Comparison of ENCODE assay signal across 1 cellular context in the genomic region with DNA sequence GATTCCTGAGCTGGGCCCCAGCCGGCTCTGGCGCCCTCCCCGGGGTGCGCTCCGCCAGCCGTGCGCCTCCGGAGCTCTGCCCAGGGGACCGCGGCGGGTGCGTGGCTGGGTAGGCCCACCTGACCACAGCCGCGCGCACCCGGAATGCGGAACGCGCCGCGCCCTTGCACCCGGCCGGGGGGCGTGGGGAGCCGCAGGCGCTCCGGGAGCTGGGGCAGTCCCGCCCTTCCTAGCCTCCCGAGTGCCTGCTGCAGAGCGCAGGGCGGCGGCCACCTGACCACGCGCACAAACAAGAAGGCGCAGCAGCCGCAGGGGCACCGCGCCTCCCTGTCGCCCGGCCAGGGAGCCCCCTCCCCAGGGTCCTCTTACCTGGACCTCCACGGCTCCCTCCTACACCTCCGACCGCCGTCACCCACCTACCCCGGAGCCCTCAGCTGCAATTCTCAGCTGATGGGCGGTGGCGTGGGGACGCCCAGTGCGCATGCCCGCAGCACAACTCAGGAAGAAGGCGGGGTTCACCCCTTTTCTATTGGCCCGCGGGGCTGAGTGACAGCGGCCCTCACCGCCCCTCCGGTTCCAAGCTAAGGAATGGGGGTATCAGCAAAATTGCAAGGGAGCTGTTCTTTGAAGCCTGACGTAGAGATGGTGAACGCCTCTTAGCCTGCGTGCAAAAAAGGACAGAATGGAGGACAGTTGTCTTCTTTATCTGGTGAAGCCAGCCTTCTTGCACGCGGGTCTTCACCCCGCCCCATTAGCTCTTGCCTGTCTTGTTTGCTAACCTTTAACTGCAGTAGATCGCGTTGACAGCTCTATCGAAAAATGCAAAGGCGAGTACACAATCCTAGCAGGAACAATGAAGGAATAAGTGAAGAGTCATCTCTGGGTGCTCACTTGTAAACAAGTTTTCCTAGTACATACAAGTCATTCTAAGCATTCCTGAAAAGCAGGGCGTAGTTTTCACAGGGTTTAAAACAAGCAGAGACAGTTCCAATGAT.
A peak's percentile ranks its signal among the peaks of the same experiment; 100 is the strongest.
TF ChIP-seq lines count a peak whose summit lies in the region.

A gene with protein sequence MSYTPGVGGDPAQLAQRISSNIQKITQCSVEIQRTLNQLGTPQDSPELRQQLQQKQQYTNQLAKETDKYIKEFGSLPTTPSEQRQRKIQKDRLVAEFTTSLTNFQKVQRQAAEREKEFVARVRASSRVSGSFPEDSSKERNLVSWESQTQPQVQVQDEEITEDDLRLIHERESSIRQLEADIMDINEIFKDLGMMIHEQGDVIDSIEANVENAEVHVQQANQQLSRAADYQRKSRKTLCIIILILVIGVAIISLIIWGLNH (minus strand): TSS at position 479 of the 995 bp plus-strand sequence. CDS start 9,586 bp downstream, outside the sequence.

TF ChIP-seq in HepG2, 621 proteins besides CTCF, POLR2A, EP300 and RAD21 (continued from another document and continues in another):
- TF ChIP-seq, protein P1, sequence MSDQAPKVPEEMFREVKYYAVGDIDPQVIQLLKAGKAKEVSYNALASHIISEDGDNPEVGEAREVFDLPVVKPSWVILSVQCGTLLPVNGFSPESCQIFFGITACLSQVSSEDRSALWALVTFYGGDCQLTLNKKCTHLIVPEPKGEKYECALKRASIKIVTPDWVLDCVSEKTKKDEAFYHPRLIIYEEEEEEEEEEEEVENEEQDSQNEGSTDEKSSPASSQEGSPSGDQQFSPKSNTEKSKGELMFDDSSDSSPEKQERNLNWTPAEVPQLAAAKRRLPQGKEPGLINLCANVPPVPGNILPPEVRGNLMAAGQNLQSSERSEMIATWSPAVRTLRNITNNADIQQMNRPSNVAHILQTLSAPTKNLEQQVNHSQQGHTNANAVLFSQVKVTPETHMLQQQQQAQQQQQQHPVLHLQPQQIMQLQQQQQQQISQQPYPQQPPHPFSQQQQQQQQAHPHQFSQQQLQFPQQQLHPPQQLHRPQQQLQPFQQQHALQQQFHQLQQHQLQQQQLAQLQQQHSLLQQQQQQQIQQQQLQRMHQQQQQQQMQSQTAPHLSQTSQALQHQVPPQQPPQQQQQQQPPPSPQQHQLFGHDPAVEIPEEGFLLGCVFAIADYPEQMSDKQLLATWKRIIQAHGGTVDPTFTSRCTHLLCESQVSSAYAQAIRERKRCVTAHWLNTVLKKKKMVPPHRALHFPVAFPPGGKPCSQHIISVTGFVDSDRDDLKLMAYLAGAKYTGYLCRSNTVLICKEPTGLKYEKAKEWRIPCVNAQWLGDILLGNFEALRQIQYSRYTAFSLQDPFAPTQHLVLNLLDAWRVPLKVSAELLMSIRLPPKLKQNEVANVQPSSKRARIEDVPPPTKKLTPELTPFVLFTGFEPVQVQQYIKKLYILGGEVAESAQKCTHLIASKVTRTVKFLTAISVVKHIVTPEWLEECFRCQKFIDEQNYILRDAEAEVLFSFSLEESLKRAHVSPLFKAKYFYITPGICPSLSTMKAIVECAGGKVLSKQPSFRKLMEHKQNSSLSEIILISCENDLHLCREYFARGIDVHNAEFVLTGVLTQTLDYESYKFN (CRISPR knock-in tag; conservative IDR thresholded peaks at IDR 0.05) = peak; percentile 55
- no peak for TF ChIP-seq RFXANK (CRISPR knock-in tag; IDR thresholded peaks at IDR 0.05)
- peak; percentile 21; the same call in 1 of the 2 replicates for TF ChIP-seq TP53 (CRISPR knock-in tag; conservative IDR thresholded peaks at IDR 0.05)
- peak; percentile 31; the same call in 1 of the 2 replicates for TF ChIP-seq MIER3 (CRISPR knock-in tag; IDR thresholded peaks at IDR 0.05; ENCODE audit: borderline replicate concordance)
- TF ChIP-seq GABPA (IDR thresholded peaks at IDR 0.05; ENCODE audit: low read depth, low read length) = no peak
- no peak; the same call in 1 of the 2 replicates for TF ChIP-seq GABPA (CRISPR knock-in tag; IDR thresholded peaks at IDR 0.05; ENCODE audit: low read depth)
- TF ChIP-seq, protein P2, sequence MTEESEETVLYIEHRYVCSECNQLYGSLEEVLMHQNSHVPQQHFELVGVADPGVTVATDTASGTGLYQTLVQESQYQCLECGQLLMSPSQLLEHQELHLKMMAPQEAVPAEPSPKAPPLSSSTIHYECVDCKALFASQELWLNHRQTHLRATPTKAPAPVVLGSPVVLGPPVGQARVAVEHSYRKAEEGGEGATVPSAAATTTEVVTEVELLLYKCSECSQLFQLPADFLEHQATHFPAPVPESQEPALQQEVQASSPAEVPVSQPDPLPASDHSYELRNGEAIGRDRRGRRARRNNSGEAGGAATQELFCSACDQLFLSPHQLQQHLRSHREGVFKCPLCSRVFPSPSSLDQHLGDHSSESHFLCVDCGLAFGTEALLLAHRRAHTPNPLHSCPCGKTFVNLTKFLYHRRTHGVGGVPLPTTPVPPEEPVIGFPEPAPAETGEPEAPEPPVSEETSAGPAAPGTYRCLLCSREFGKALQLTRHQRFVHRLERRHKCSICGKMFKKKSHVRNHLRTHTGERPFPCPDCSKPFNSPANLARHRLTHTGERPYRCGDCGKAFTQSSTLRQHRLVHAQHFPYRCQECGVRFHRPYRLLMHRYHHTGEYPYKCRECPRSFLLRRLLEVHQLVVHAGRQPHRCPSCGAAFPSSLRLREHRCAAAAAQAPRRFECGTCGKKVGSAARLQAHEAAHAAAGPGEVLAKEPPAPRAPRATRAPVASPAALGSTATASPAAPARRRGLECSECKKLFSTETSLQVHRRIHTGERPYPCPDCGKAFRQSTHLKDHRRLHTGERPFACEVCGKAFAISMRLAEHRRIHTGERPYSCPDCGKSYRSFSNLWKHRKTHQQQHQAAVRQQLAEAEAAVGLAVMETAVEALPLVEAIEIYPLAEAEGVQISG (CRISPR knock-in tag; IDR thresholded peaks at IDR 0.05) = peak; percentile 83
- TF ChIP-seq ARID2 (CRISPR knock-in tag; IDR thresholded peaks at IDR 0.05; ENCODE audit: borderline replicate concordance) = peak; percentile 97
- 0 out of 2 replicates have a peak, but pooled peaks have one; percentile 44 for TF ChIP-seq ZNF549 (CRISPR knock-in tag; IDR thresholded peaks at IDR 0.05)
- TF ChIP-seq, protein P3, sequence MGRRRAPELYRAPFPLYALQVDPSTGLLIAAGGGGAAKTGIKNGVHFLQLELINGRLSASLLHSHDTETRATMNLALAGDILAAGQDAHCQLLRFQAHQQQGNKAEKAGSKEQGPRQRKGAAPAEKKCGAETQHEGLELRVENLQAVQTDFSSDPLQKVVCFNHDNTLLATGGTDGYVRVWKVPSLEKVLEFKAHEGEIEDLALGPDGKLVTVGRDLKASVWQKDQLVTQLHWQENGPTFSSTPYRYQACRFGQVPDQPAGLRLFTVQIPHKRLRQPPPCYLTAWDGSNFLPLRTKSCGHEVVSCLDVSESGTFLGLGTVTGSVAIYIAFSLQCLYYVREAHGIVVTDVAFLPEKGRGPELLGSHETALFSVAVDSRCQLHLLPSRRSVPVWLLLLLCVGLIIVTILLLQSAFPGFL (CRISPR knock-in tag; IDR thresholded peaks at IDR 0.05) = no peak
- TF ChIP-seq EED (CRISPR knock-in tag; IDR thresholded peaks at IDR 0.05) = peak; percentile 75
- TF ChIP-seq ATM (IDR thresholded peaks at IDR 0.05; ENCODE audit: borderline replicate concordance) = no peak
- TF ChIP-seq ZNF431 (CRISPR knock-in tag; IDR thresholded peaks at IDR 0.05; ENCODE audit: borderline replicate concordance, low read depth) = no peak; the same call in 1 of the 2 replicates
- TF ChIP-seq GATAD1 (CRISPR knock-in tag; IDR thresholded peaks at IDR 0.05) = no peak
- no peak for TF ChIP-seq SMARCE1 (IDR thresholded peaks at IDR 0.05; ENCODE audit: borderline replicate concordance)
- no peak for TF ChIP-seq NR2F6 (IDR thresholded peaks at IDR 0.05)
- TF ChIP-seq NR2F6 (CRISPR knock-in tag; IDR thresholded peaks at IDR 0.05) = 0 out of 2 replicates have a peak, but pooled peaks have one; percentile 17
- TF ChIP-seq ATAD3A (CRISPR knock-in tag; IDR thresholded peaks at IDR 0.05) = no peak
- TF ChIP-seq, protein P4, sequence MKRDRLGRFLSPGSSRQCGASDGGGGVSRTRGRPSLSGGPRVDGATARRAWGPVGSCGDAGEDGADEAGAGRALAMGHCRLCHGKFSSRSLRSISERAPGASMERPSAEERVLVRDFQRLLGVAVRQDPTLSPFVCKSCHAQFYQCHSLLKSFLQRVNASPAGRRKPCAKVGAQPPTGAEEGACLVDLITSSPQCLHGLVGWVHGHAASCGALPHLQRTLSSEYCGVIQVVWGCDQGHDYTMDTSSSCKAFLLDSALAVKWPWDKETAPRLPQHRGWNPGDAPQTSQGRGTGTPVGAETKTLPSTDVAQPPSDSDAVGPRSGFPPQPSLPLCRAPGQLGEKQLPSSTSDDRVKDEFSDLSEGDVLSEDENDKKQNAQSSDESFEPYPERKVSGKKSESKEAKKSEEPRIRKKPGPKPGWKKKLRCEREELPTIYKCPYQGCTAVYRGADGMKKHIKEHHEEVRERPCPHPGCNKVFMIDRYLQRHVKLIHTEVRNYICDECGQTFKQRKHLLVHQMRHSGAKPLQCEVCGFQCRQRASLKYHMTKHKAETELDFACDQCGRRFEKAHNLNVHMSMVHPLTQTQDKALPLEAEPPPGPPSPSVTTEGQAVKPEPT (CRISPR knock-in tag; IDR thresholded peaks at IDR 0.05; ENCODE audit: low read depth) = peak; percentile 94
- TF ChIP-seq ZNF550 (CRISPR knock-in tag; IDR thresholded peaks at IDR 0.05; ENCODE audit: borderline replicate concordance) = peak; percentile 91
- TF ChIP-seq RFX1 (IDR thresholded peaks at IDR 0.05) = no peak
- no peak for TF ChIP-seq RFX3 (CRISPR knock-in tag; IDR thresholded peaks at IDR 0.05)
- TF ChIP-seq, protein P5, sequence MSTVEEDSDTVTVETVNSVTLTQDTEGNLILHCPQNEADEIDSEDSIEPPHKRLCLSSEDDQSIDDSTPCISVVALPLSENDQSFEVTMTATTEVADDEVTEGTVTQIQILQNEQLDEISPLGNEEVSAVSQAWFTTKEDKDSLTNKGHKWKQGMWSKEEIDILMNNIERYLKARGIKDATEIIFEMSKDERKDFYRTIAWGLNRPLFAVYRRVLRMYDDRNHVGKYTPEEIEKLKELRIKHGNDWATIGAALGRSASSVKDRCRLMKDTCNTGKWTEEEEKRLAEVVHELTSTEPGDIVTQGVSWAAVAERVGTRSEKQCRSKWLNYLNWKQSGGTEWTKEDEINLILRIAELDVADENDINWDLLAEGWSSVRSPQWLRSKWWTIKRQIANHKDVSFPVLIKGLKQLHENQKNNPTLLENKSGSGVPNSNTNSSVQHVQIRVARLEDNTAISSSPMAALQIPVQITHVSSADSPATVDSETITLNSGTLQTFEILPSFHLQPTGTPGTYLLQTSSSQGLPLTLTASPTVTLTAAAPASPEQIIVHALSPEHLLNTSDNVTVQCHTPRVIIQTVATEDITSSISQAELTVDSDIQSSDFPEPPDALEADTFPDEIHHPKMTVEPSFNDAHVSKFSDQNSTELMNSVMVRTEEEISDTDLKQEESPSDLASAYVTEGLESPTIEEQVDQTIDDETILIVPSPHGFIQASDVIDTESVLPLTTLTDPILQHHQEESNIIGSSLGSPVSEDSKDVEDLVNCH (CRISPR knock-in tag; IDR thresholded peaks at IDR 0.05) = 0 out of 2 replicates have a peak, but pooled peaks have one; percentile 30
- TF ChIP-seq NFYB (CRISPR knock-in tag; IDR thresholded peaks at IDR 0.05) = peak; percentile 94
- TF ChIP-seq SRSF1 (optimal IDR thresholded peaks at IDR 0.05; ENCODE audit: low read depth, low read length) = peak; percentile 53
- TF ChIP-seq, protein P6, sequence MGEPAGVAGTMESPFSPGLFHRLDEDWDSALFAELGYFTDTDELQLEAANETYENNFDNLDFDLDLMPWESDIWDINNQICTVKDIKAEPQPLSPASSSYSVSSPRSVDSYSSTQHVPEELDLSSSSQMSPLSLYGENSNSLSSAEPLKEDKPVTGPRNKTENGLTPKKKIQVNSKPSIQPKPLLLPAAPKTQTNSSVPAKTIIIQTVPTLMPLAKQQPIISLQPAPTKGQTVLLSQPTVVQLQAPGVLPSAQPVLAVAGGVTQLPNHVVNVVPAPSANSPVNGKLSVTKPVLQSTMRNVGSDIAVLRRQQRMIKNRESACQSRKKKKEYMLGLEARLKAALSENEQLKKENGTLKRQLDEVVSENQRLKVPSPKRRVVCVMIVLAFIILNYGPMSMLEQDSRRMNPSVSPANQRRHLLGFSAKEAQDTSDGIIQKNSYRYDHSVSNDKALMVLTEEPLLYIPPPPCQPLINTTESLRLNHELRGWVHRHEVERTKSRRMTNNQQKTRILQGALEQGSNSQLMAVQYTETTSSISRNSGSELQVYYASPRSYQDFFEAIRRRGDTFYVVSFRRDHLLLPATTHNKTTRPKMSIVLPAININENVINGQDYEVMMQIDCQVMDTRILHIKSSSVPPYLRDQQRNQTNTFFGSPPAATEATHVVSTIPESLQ (CRISPR knock-in tag; conservative IDR thresholded peaks at IDR 0.05) = peak; percentile 18; the same call in 1 of the 2 replicates
- TF ChIP-seq, protein P7, sequence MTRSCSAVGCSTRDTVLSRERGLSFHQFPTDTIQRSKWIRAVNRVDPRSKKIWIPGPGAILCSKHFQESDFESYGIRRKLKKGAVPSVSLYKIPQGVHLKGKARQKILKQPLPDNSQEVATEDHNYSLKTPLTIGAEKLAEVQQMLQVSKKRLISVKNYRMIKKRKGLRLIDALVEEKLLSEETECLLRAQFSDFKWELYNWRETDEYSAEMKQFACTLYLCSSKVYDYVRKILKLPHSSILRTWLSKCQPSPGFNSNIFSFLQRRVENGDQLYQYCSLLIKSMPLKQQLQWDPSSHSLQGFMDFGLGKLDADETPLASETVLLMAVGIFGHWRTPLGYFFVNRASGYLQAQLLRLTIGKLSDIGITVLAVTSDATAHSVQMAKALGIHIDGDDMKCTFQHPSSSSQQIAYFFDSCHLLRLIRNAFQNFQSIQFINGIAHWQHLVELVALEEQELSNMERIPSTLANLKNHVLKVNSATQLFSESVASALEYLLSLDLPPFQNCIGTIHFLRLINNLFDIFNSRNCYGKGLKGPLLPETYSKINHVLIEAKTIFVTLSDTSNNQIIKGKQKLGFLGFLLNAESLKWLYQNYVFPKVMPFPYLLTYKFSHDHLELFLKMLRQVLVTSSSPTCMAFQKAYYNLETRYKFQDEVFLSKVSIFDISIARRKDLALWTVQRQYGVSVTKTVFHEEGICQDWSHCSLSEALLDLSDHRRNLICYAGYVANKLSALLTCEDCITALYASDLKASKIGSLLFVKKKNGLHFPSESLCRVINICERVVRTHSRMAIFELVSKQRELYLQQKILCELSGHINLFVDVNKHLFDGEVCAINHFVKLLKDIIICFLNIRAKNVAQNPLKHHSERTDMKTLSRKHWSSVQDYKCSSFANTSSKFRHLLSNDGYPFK (CRISPR knock-in tag; IDR thresholded peaks at IDR 0.05; ENCODE audit: borderline replicate concordance) = peak; percentile 68; the same call in 1 of the 2 replicates
- peak; percentile 70; the same call in 1 of the 2 replicates for TF ChIP-seq ZNF451 (CRISPR knock-in tag; IDR thresholded peaks at IDR 0.05)
- peak; percentile 5; the same call in 1 of the 2 replicates for TF ChIP-seq ZNF850 (CRISPR knock-in tag; conservative IDR thresholded peaks at IDR 0.05)
- no peak for TF ChIP-seq ZNF30 (CRISPR knock-in tag; IDR thresholded peaks at IDR 0.05)
- no peak for TF ChIP-seq ZMYM2 (CRISPR knock-in tag; IDR thresholded peaks at IDR 0.05)
- peak; percentile 86; the same call in 1 of the 2 replicates for TF ChIP-seq SMYD3 (CRISPR knock-in tag; IDR thresholded peaks at IDR 0.05)
- TF ChIP-seq ZMAT3 (CRISPR knock-in tag; conservative IDR thresholded peaks at IDR 0.05) = peak; percentile 73; the same call in 1 of the 2 replicates
- no peak for TF ChIP-seq MBNL3 (CRISPR knock-in tag; conservative IDR thresholded peaks at IDR 0.05)
- TF ChIP-seq ZNF7 (CRISPR knock-in tag; IDR thresholded peaks at IDR 0.05) = no peak; the same call in 1 of the 2 replicates
- no peak for TF ChIP-seq ZNF780A (CRISPR knock-in tag; IDR thresholded peaks at IDR 0.05)
- TF ChIP-seq DR1 (CRISPR knock-in tag; IDR thresholded peaks at IDR 0.05) = peak; percentile 67
- TF ChIP-seq KLF15 (CRISPR knock-in tag; IDR thresholded peaks at IDR 0.05; ENCODE audit: borderline replicate concordance) = peak; percentile 84; the same call in 1 of the 2 replicates
- peak; percentile 85 for TF ChIP-seq MEIS1 (CRISPR knock-in tag; IDR thresholded peaks at IDR 0.05; ENCODE audit: borderline replicate concordance)
- TF ChIP-seq KMT2B (CRISPR knock-in tag; IDR thresholded peaks at IDR 0.05) = peak; percentile 75
